In the genomic region with DNA sequence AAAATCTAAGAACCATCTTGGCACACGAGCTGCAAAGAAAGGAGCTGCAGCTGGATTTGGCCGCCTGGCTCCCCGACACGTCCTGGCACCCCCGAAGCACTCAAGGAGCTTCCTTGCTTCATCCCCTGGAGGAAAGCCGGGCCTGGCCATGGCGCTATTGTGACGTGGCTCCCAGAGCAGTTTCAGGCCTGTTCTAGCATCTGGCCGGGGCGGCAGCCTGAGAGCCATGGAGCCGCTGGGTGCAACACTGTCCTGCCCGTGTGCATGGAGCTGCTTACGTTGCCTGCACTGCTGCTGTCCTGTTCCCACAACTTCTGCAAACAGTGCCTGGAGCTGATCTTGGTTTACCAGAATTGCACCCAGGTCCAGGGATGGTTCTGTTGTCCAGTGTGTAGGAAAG, we compare ENCODE assay signal across 25 cellular contexts.
"Had no signal": no experiment of that assay in that cellular context is flagged by ENCODE, and none has a peak within 500 bp of the region (broad histone marks: within the 10 kb centered on the region; RNA-seq: fewer than 3 reads in every experiment).

No MANE protein-coding gene starts in this region.

- H3K9ac ChIP-seq: neural progenitor cell had no signal

- DNase-seq: dorsolateral prefrontal cortex; effector CD4-positive, alpha-beta T cell; esophagus squamous epithelium; hypothalamus; kidney; mucosa of descending colon; naive B cell; sigmoid colon; stimulated activated naive B cell treated with anti-CD40 and anti-IgM and Interleukin-4, amounts not matched to agents 10 μg/mL and 1 μg/mL and 100 μg/mL, for 72 hours; uterus had no signal

- H3K4me3 Mint-ChIP-seq: memory B cell; mesothelial cell of epicardium; naive B cell; natural killer cell treated with Interleukin-12 subunit alpha and Interleukin-12 subunit beta and Interleukin-15 and Interleukin-18, amount 100 ng/mL, for 72 hours; neural progenitor cell; stimulated activated naive B cell treated with anti-CD40 and anti-IgM and Interleukin-4, amounts not matched to agents 10 μg/mL and 1 μg/mL and 100 μg/mL, for 72 hours; stimulated activated naive CD8-positive, alpha-beta T cell treated with anti-CD3 and anti-CD28 coated beads, Interleukin-15, Interleukin-2, amounts not matched to agents 100 ng/mL and 50 ng/mL, for 24 hours had no signal

- H3K27me3 Mint-ChIP-seq: memory B cell; naive B cell; natural killer cell treated with Interleukin-12 subunit alpha and Interleukin-12 subunit beta and Interleukin-15 and Interleukin-18, amount 100 ng/mL, for 72 hours; stimulated activated naive B cell treated with anti-CD40 and anti-IgM and Interleukin-4, amounts not matched to agents 10 μg/mL and 1 μg/mL and 100 μg/mL, for 72 hours; stimulated activated naive CD8-positive, alpha-beta T cell treated with anti-CD3 and anti-CD28 coated beads, Interleukin-15, Interleukin-2, amounts not matched to agents 100 ng/mL and 50 ng/mL, for 24 hours had no signal

- H3K36me3 ChIP-seq: esophagus squamous epithelium, neural progenitor cell, prostate gland, right atrium auricular region, sigmoid colon, thoracic aorta, tibial nerve, upper lobe of left lung, uterus had no signal

- H3K9me3 Mint-ChIP-seq: memory B cell; mesothelial cell of epicardium; naive B cell; natural killer cell treated with Interleukin-12 subunit alpha and Interleukin-12 subunit beta and Interleukin-15 and Interleukin-18, amount 100 ng/mL, for 72 hours; neural progenitor cell; stimulated activated naive B cell treated with anti-CD40 and anti-IgM and Interleukin-4, amounts not matched to agents 10 μg/mL and 1 μg/mL and 100 μg/mL, for 72 hours; stimulated activated naive CD8-positive, alpha-beta T cell treated with anti-CD3 and anti-CD28 coated beads, Interleukin-15, Interleukin-2, amounts not matched to agents 100 ng/mL and 50 ng/mL, for 24 hours had no signal

- FAIRE-seq: colon, frontal cortex, kidney had no signal

- ATAC-seq: left lobe of liver; mucosa of descending colon; stimulated activated naive B cell treated with anti-CD40 and anti-IgM and Interleukin-4, amounts not matched to agents 10 μg/mL and 1 μg/mL and 100 μg/mL, for 72 hours had no signal

- H3K9me3 ChIP-seq: esophagus squamous epithelium, mucosa of descending colon, prostate gland, right atrium auricular region, sigmoid colon, thoracic aorta, tibial nerve, upper lobe of left lung, uterus had no signal

- H3K4me1 ChIP-seq: right atrium auricular region, uterus had no signal

- H3K27ac Mint-ChIP-seq: mesothelial cell of epicardium; natural killer cell treated with Interleukin-12 subunit alpha and Interleukin-12 subunit beta and Interleukin-15 and Interleukin-18, amount 100 ng/mL, for 72 hours; stimulated activated naive B cell treated with anti-CD40 and anti-IgM and Interleukin-4, amounts not matched to agents 10 μg/mL and 1 μg/mL and 100 μg/mL, for 72 hours; stimulated activated naive CD8-positive, alpha-beta T cell treated with anti-CD3 and anti-CD28 coated beads, Interleukin-15, Interleukin-2, amounts not matched to agents 100 ng/mL and 50 ng/mL, for 24 hours had no signal

- H2AFZ ChIP-seq: neural progenitor cell had no signal

- H3K4me2 ChIP-seq: neural progenitor cell had no signal

- H3K4me3 ChIP-seq: dorsolateral prefrontal cortex, esophagus squamous epithelium, lung, mucosa of descending colon, neural progenitor cell, prostate gland, right atrium auricular region, sigmoid colon, thoracic aorta, tibial nerve, upper lobe of left lung, uterus had no signal

- H3K27me3 ChIP-seq: dorsolateral prefrontal cortex, esophagus squamous epithelium, neural progenitor cell, right atrium auricular region, sigmoid colon, tibial nerve, upper lobe of left lung, uterus had no signal

- H3K36me3 Mint-ChIP-seq: memory B cell; mesothelial cell of epicardium; naive B cell; natural killer cell treated with Interleukin-12 subunit alpha and Interleukin-12 subunit beta and Interleukin-15 and Interleukin-18, amount 100 ng/mL, for 72 hours; neural progenitor cell; stimulated activated naive B cell treated with anti-CD40 and anti-IgM and Interleukin-4, amounts not matched to agents 10 μg/mL and 1 μg/mL and 100 μg/mL, for 72 hours had no signal

- H3K27ac ChIP-seq: dorsolateral prefrontal cortex, epithelial cell of prostate, neural progenitor cell, prostate gland, right atrium auricular region, sigmoid colon, thoracic aorta, tibial nerve, upper lobe of left lung, uterus had no signal
